ENCODE assay signal across 39 cellular contexts in the genomic region with DNA sequence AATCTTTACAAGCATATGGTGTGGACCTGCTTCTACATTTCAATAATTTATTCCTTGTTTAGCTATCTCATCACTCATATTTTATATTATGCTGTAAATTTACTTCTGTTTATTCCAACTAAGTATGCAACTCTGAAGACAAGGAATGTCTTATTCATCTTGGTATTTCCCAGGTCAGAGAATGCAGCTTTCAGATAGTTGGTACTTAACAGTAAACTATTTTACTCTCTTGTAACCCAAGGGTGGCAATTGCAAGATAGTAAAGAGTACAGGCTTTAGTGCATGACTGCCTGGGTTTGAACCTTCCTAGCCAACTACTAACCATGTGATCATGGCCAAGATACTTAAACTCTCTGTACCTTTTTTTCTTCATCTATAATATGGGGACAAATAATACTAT. TPM values are rescaled to one million over a fixed set of nuclear protein-coding genes. Genes with fewer than 3 reads are reported as not detected.
"Had no signal": no experiment of that assay in that cellular context is flagged by ENCODE, and none has a peak within 500 bp of the region (broad histone marks: within the 10 kb centered on the region; RNA-seq: fewer than 3 reads in every experiment).

No MANE protein-coding gene starts in this region.

- ATAC-seq: activated CD8-positive, alpha-beta T cell treated with anti-CD3 and anti-CD28 coated beads for 36 hours; activated naive CD4-positive, alpha-beta T cell treated with anti-CD3 and anti-CD28 coated beads, Interleukin-2, amount 50 U/mL, for 72 hours; activated T-cell treated with anti-CD3 and anti-CD28 coated beads, Interleukin-2, amount 50 U/mL, for 4 hours; activated T-cell treated with anti-CD3 and anti-CD28 coated beads, Interleukin-2, amount 50 U/mL, for 72 hours; activated T-helper 17 cell treated with anti-CD3 and anti-CD28 coated beads, Interleukin-2, amount 50 U/mL, for 72 hours; body of pancreas had no signal

- H3K36me3 ChIP-seq: adrenal gland, brain microvascular endothelial cell, breast epithelium had no signal

- H3K9me3 Mint-ChIP-seq: activated B cell treated with CpG ODN at 0.5 μM for 24 hours; activated CD4-positive, alpha-beta memory T cell treated with anti-CD3 and anti-CD28 coated beads for 36 hours; activated CD4-positive, alpha-beta T cell treated with anti-CD3 and anti-CD28 coated beads, Interleukin-2, amount 10 ng/mL, durations not matched to agents 24 days and 14 days; activated CD8-positive, alpha-beta T cell treated with anti-CD3 and anti-CD28 coated beads for 36 hours; activated naive CD4-positive, alpha-beta T cell treated with anti-CD3 and anti-CD28 coated beads for 36 hours; activated naive CD8-positive, alpha-beta T cell treated with anti-CD3 and anti-CD28 coated beads for 36 hours; activated T-cell treated with anti-CD3 and anti-CD28 coated beads, Interleukin-2, amount 50 U/mL, for 4 hours; activated T-helper 1 cell treated with anti-CD3 and anti-CD28 coated beads, Interleukin-12 subunit alpha, Interleukin-12 subunit beta, Interleukin-2, Interleukin-4 antibody, amounts not matched to agents 30 ng/mL and 10 ng/mL and 1 ng/mL, durations not matched to agents 14 hours and 24 hours and 36 hours; activated T-helper 17 cell treated with anti-CD3 and anti-CD28 coated beads, Interleukin-2, amount 50 U/mL, for 72 hours; T-helper 1 cell treated with Interleukin-12 subunit alpha and Interleukin-12 subunit beta and Interleukin-4 antibody, amounts not matched to agents 30 μg/mL and 1 μg/mL, for 36 hours; T-helper 2 cell treated with Interferon-gamma antibody and Interleukin-4, amounts not matched to agents 5 μg/mL and 100 μg/mL, for 36 hours had no signal

- DNase-seq: activated B cell treated with CpG ODN at 0.5 μM for 24 hours; activated CD4-positive, alpha-beta memory T cell treated with anti-CD3 and anti-CD28 coated beads for 36 hours; activated CD4-positive, alpha-beta T cell treated with anti-CD3 and anti-CD28 coated beads for 4 hours; activated CD4-positive, alpha-beta T cell treated with anti-CD3 and anti-CD28 coated beads, Interleukin-2, amount 10 ng/mL, durations not matched to agents 24 days and 14 days; activated CD4-positive, alpha-beta T cell treated with anti-CD3 and anti-CD28 coated beads, Interleukin-2, amount 50 U/mL, for 1 hour; activated CD4-positive, alpha-beta T cell treated with anti-CD3 and anti-CD28 coated beads, Interleukin-2, amount 50 U/mL, for 4 hours; activated CD4-positive, CD25-positive, alpha-beta regulatory T cell treated with anti-CD3 and anti-CD28 coated beads, Interleukin-2, amount 50 U/mL, for 72 hours; activated CD8-positive, alpha-beta memory T cell treated with anti-CD3 and anti-CD28 coated beads, Interleukin-2, amount 50 U/mL, for 4 hours; activated CD8-positive, alpha-beta T cell treated with anti-CD3 and anti-CD28 coated beads for 36 hours; activated effector memory CD4-positive, alpha-beta T cell treated with anti-CD3 and anti-CD28 coated beads, Interleukin-2, amount 50 U/mL, for 16 hours; activated gamma-delta T cell treated with Interleukin-2 at 50 U/mL for 16 hours; activated naive CD4-positive, alpha-beta T cell; activated naive CD4-positive, alpha-beta T cell treated with anti-CD3 and anti-CD28 coated beads for 36 hours; activated naive CD4-positive, alpha-beta T cell treated with anti-CD3 and anti-CD28 coated beads, Interleukin-2, amount 50 U/mL, for 16 hours; activated naive CD8-positive, alpha-beta T cell treated with anti-CD3 and anti-CD28 coated beads for 36 hours; activated T-cell treated with anti-CD3 and anti-CD28 coated beads for 4 hours; activated T-cell treated with anti-CD3 and anti-CD28 coated beads, Interleukin-2, amount 50 U/mL, for 1 hour; activated T-cell treated with anti-CD3 and anti-CD28 coated beads, Interleukin-2, amount 50 U/mL, for 4 hours; activated T-cell treated with anti-CD3 and anti-CD28 coated beads, Interleukin-2, amount 50 U/mL, for 72 hours; adrenal gland; amniotic stem cell; aorta; body of pancreas; brain microvascular endothelial cell; central memory CD4-positive, alpha-beta T cell; T-helper 1 cell; T-helper 2 cell; T-helper 9 cell had no signal

- H3K4me3 ChIP-seq: adrenal gland, body of pancreas, breast epithelium had no signal

- H3K27me3 Mint-ChIP-seq: activated B cell treated with CpG ODN at 0.5 μM for 24 hours; activated CD4-positive, alpha-beta T cell treated with anti-CD3 and anti-CD28 coated beads, Interleukin-2, amount 10 ng/mL, durations not matched to agents 24 days and 14 days had no signal

- H3K27ac ChIP-seq: brain microvascular endothelial cell, breast epithelium, VCaP had no signal

- H3K36me3 Mint-ChIP-seq: activated CD4-positive, alpha-beta memory T cell treated with anti-CD3 and anti-CD28 coated beads for 36 hours; activated naive CD4-positive, alpha-beta T cell treated with anti-CD3 and anti-CD28 coated beads, Interleukin-2, amount 50 U/mL, for 72 hours; activated naive CD8-positive, alpha-beta T cell treated with anti-CD3 and anti-CD28 coated beads for 36 hours had no signal

- FAIRE-seq: astrocyte, TTC549 had no signal

- H3K4me1 Mint-ChIP-seq: activated B cell treated with CpG ODN at 0.5 μM for 24 hours; activated CD4-positive, alpha-beta T cell treated with anti-CD3 and anti-CD28 coated beads, Interleukin-2, amount 10 ng/mL, durations not matched to agents 24 days and 14 days; activated naive CD8-positive, alpha-beta T cell treated with anti-CD3 and anti-CD28 coated beads for 36 hours; activated T-helper 17 cell treated with anti-CD3 and anti-CD28 coated beads, Interleukin-2, amount 50 U/mL, for 72 hours had no signal

- H3K4me1 ChIP-seq: breast epithelium had no signal

- H3K4me3 Mint-ChIP-seq: activated B cell treated with CpG ODN at 0.5 μM for 24 hours; activated CD4-positive, alpha-beta memory T cell treated with anti-CD3 and anti-CD28 coated beads for 36 hours; activated CD4-positive, alpha-beta T cell treated with anti-CD3 and anti-CD28 coated beads, Interleukin-2, amount 10 ng/mL, durations not matched to agents 24 days and 14 days; activated CD8-positive, alpha-beta T cell treated with anti-CD3 and anti-CD28 coated beads for 36 hours; activated naive CD4-positive, alpha-beta T cell treated with anti-CD3 and anti-CD28 coated beads for 36 hours; activated naive CD8-positive, alpha-beta T cell treated with anti-CD3 and anti-CD28 coated beads for 36 hours; activated T-cell treated with anti-CD3 and anti-CD28 coated beads, Interleukin-2, amount 50 U/mL, for 4 hours; activated T-cell treated with anti-CD3 and anti-CD28 coated beads, Interleukin-2, amount 50 U/mL, for 72 hours; activated T-helper 1 cell treated with anti-CD3 and anti-CD28 coated beads, Interleukin-12 subunit alpha, Interleukin-12 subunit beta, Interleukin-2, Interleukin-4 antibody, amounts not matched to agents 30 ng/mL and 10 ng/mL and 1 ng/mL, durations not matched to agents 14 hours and 24 hours and 36 hours; activated T-helper 17 cell treated with anti-CD3 and anti-CD28 coated beads, Interleukin-2, amount 50 U/mL, for 72 hours; T-helper 1 cell treated with Interleukin-12 subunit alpha and Interleukin-12 subunit beta and Interleukin-4 antibody, amounts not matched to agents 30 μg/mL and 1 μg/mL, for 36 hours; T-helper 2 cell treated with Interferon-gamma antibody and Interleukin-4, amounts not matched to agents 5 μg/mL and 100 μg/mL, for 36 hours had no signal

- H3K27ac Mint-ChIP-seq: activated B cell treated with CpG ODN at 0.5 μM for 24 hours; activated CD4-positive, alpha-beta memory T cell treated with anti-CD3 and anti-CD28 coated beads for 36 hours; activated CD4-positive, alpha-beta T cell treated with anti-CD3 and anti-CD28 coated beads, Interleukin-2, amount 10 ng/mL, durations not matched to agents 24 days and 14 days; activated CD8-positive, alpha-beta T cell treated with anti-CD3 and anti-CD28 coated beads for 36 hours; activated naive CD4-positive, alpha-beta T cell treated with anti-CD3 and anti-CD28 coated beads for 36 hours; activated naive CD4-positive, alpha-beta T cell treated with anti-CD3 and anti-CD28 coated beads, Interleukin-2, amount 50 U/mL, for 72 hours; activated naive CD8-positive, alpha-beta T cell treated with anti-CD3 and anti-CD28 coated beads for 36 hours; activated T-cell treated with anti-CD3 and anti-CD28 coated beads, Interleukin-2, amount 50 U/mL, for 72 hours; activated T-helper 1 cell treated with anti-CD3 and anti-CD28 coated beads, Interleukin-12 subunit alpha, Interleukin-12 subunit beta, Interleukin-2, Interleukin-4 antibody, amounts not matched to agents 30 ng/mL and 10 ng/mL and 1 ng/mL, durations not matched to agents 14 hours and 24 hours and 36 hours; activated T-helper 17 cell treated with anti-CD3 and anti-CD28 coated beads, Interleukin-2, amount 50 U/mL, for 72 hours; T-helper 1 cell treated with Interleukin-12 subunit alpha and Interleukin-12 subunit beta and Interleukin-4 antibody, amounts not matched to agents 30 μg/mL and 1 μg/mL, for 36 hours; T-helper 2 cell treated with Interferon-gamma antibody and Interleukin-4, amounts not matched to agents 5 μg/mL and 100 μg/mL, for 36 hours had no signal

- H3K9me3 ChIP-seq: adrenal gland, body of pancreas, breast epithelium had no signal

- H3K27me3 ChIP-seq: adrenal gland, body of pancreas, brain microvascular endothelial cell had no signal

RNA-seq across cellular contexts. Expression of gene GAS2L3, which starts 43.5 kb away (rescaled TPM):
- total RNA-seq: activated T-cell treated with anti-CD3 and anti-CD28 coated beads, Interleukin-2, amount 50 U/mL, for 4 hours had no signal

RNA-seq across cellular contexts. Expression of gene NR1H4, which starts 56.3 kb away (rescaled TPM):
- total RNA-seq: activated B cell treated with CpG ODN at 0.5 μM for 24 hours; activated CD4-positive, alpha-beta memory T cell treated with anti-CD3 and anti-CD28 coated beads for 36 hours; activated CD4-positive, alpha-beta T cell treated with anti-CD3 and anti-CD28 coated beads, Interleukin-2, amount 10 ng/mL, durations not matched to agents 24 days and 14 days; activated CD8-positive, alpha-beta memory T cell treated with anti-CD3 and anti-CD28 coated beads for 36 hours; activated CD8-positive, alpha-beta T cell treated with anti-CD3 and anti-CD28 coated beads for 36 hours; activated naive CD4-positive, alpha-beta T cell treated with anti-CD3 and anti-CD28 coated beads for 36 hours; activated naive CD4-positive, alpha-beta T cell treated with anti-CD3 and anti-CD28 coated beads, Interleukin-2, amount 50 U/mL, for 72 hours; activated naive CD8-positive, alpha-beta T cell treated with anti-CD3 and anti-CD28 coated beads for 36 hours; activated T-cell treated with anti-CD3 and anti-CD28 coated beads, Interleukin-2, amount 50 U/mL, for 72 hours; activated T-helper 1 cell treated with anti-CD3 and anti-CD28 coated beads, Interleukin-12 subunit alpha, Interleukin-12 subunit beta, Interleukin-2, Interleukin-4 antibody, amounts not matched to agents 30 ng/mL and 10 ng/mL and 1 ng/mL, durations not matched to agents 14 hours and 24 hours and 36 hours; activated T-helper 17 cell treated with anti-CD3 and anti-CD28 coated beads, Interleukin-2, amount 50 U/mL, for 72 hours; aorta; astrocyte; cardiac septum had no signal
